ENCODE assay signal across 16 cellular contexts in the genomic region with DNA sequence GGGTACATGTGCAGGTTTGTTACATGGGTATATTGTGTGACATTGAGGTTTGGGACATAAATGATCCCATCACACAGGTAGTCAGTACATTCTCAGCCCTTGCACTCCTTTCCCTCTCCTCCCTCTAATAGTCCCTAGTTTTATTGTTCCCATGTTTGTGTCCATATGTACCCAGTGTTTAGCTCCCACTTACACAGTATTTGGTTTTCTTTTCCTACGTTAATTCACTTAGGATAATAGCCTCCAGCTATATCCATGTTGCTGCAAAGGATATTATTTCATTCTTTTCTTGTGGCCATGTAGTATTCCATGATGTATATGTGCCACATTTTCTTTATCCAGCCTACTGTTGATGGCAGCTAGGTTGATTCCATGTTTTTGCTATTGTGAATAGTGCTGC. TPM values are rescaled to one million over a fixed set of nuclear protein-coding genes. Genes with fewer than 3 reads are reported as not detected.
DNase-seq lines count a peak whose midpoint lies in the region; ATAC-seq and TF ChIP-seq lines count a peak whose summit lies in the region.
"Had no signal": no experiment of that assay in that cellular context is flagged by ENCODE, and none has a peak within 500 bp of the region (broad histone marks: within the 10 kb centered on the region; RNA-seq: fewer than 3 reads in every experiment).

No MANE protein-coding gene starts in this region.

- no peak overlapping the region for H2BK20ac ChIP-seq in H9 (ENCODE audit: low read depth, low read length, poor library complexity, severe bottlenecking)

- H3K14ac ChIP-seq in H9 (ENCODE audit: insufficient read depth, low read length), result no peak overlapping the region

- H3K23ac ChIP-seq in H9 (ENCODE audit: insufficient read length, low read depth, low read length), result no peak overlapping the region

- H2BK5ac ChIP-seq in H9 (ENCODE audit: insufficient read length, low read length), result no peak overlapping the region

- no peak overlapping the region for H3K4me3 ChIP-seq in CD4-positive, CD25-positive, alpha-beta regulatory T cell (ENCODE audit: low read depth, low read length)
- no peak overlapping the region for H3K4me3 ChIP-seq in SK-N-MC
- no peak overlapping the region for H3K4me3 ChIP-seq in naive thymus-derived CD4-positive, alpha-beta T cell (ENCODE audit: low read length)
- H3K4me3 ChIP-seq: BLaER1, HAP-1, SJSA1 had no signal

- POLR2A ChIA-PET in naive thymus-derived CD4-positive, alpha-beta T cell (lab: Charles Lee), result no interaction called here

- peaks cover 0 to 1% (median 0%) of the 10 kb centered on the region in 7 donors for H3K9me3 Mint-ChIP-seq in CD4-positive, CD25-positive, alpha-beta regulatory T cell
- H3K9me3 Mint-ChIP-seq in H9, result no peaks in the 10 kb centered on the region; a peak in 1 of 5 replicates
- H3K9me3 Mint-ChIP-seq in naive thymus-derived CD4-positive, alpha-beta T cell, result no peaks in the 10 kb centered on the region
- H3K9me3 Mint-ChIP-seq: CD8-positive, alpha-beta memory T cell had no signal

- H3K18ac ChIP-seq in H9 (ENCODE audit: insufficient read length, low read depth, low read length), result no peak overlapping the region

- no peak overlapping the region for H3K4me3 Mint-ChIP-seq in CD4-positive, CD25-positive, alpha-beta regulatory T cell
- no peak overlapping the region for H3K4me3 Mint-ChIP-seq in H9
- peak overlapping the region in 1 of 10 donors; percentile 3 for H3K4me3 Mint-ChIP-seq in naive thymus-derived CD4-positive, alpha-beta T cell
- H3K4me3 Mint-ChIP-seq: CD8-positive, alpha-beta memory T cell had no signal

- H4K8ac ChIP-seq in H9 (replicated peaks; ENCODE audit: insufficient read length, low read depth, low read length), result no peak overlapping the region

- no peak overlapping the region for H3K56ac ChIP-seq in H9 (ENCODE audit: insufficient read length, low read depth, low read length)

- no peak overlapping the region for H3K4me2 ChIP-seq in H9 (ENCODE audit: insufficient read depth, insufficient read length, low read length)

- H3K4me1 ChIP-seq in CD4-positive, CD25-positive, alpha-beta regulatory T cell (ENCODE audit: control insufficient read depth, insufficient read depth, low read length, poor library complexity, severe bottlenecking), result peaks cover 23% of the 10 kb centered on the region
- peaks cover 2% of the 10 kb centered on the region; the same call in 1 of the 2 replicates for H3K4me1 ChIP-seq in H9 (ENCODE audit: insufficient read depth, low read length)
- peaks cover 5 to 10% of the 10 kb centered on the region in 2 donors for H3K4me1 ChIP-seq in naive thymus-derived CD4-positive, alpha-beta T cell (ENCODE audit: control insufficient read depth in 2 of 2, insufficient read depth in 2 of 2, low read length in 2 of 2)

- peak overlapping the region in 2 of 3 donors; percentile 48 to 59 for H3K27ac Mint-ChIP-seq in CD4-positive, CD25-positive, alpha-beta regulatory T cell
- peak overlapping the region in 2 of 3 experiments; percentile 6 to 35; a peak in 2 of 7 replicates for H3K27ac Mint-ChIP-seq in H9
- H3K27ac Mint-ChIP-seq in naive thymus-derived CD4-positive, alpha-beta T cell, result peak overlapping the region in 5 of 9 donors; percentile 27 to 86 (median 42)

- H3K27me3 Mint-ChIP-seq in CD4-positive, CD25-positive, alpha-beta regulatory T cell, result no peaks in the 10 kb centered on the region
- H3K27me3 Mint-ChIP-seq in H9 (ENCODE audit: low read depth), result no peaks in the 10 kb centered on the region
- no peaks in the 10 kb centered on the region for H3K27me3 Mint-ChIP-seq in naive thymus-derived CD4-positive, alpha-beta T cell
- H3K27me3 Mint-ChIP-seq: CD8-positive, alpha-beta memory T cell had no signal

- peaks cover 8% of the 10 kb centered on the region for H3K36me3 Mint-ChIP-seq in CD4-positive, CD25-positive, alpha-beta regulatory T cell
- peaks cover 3 to 6% (median 4%) of the 10 kb centered on the region in 3 experiments; a peak in 6 of 7 replicates for H3K36me3 Mint-ChIP-seq in H9 (ENCODE audit: insufficient read depth in 1 of 3, low read depth in 3 of 3)
- H3K36me3 Mint-ChIP-seq in naive thymus-derived CD4-positive, alpha-beta T cell, result peaks cover 0 to 6% (median 2%) of the 10 kb centered on the region in 5 donors

- peaks cover 58% of the 10 kb centered on the region; the same call in 1 of the 2 replicates for H3K79me2 ChIP-seq in H9 (ENCODE audit: insufficient read depth, low read length)

- ATAC-seq in CD4-positive, CD25-positive, alpha-beta regulatory T cell (ENCODE audit: low read depth in 2 of 2), result no peak
- no peak for ATAC-seq in naive thymus-derived CD4-positive, alpha-beta T cell
- ATAC-seq in GM19395 (IDR thresholded peaks at IDR 0.05; ENCODE audit: unreplicated experiment) (no peak), HG02938 (IDR thresholded peaks at IDR 0.05; ENCODE audit: unreplicated experiment) (no peak)

- H3K27me3 ChIP-seq in CD4-positive, CD25-positive, alpha-beta regulatory T cell (ENCODE audit: control insufficient read depth, insufficient read depth, low read length), result no peaks in the 10 kb centered on the region
- H3K27me3 ChIP-seq in H9 (ENCODE audit: insufficient read depth, low read length), result no peaks in the 10 kb centered on the region
- H3K27me3 ChIP-seq in naive thymus-derived CD4-positive, alpha-beta T cell (ENCODE audit: control insufficient read depth in 2 of 2, insufficient read depth in 2 of 2, low read length in 2 of 2), result no peaks in the 10 kb centered on the region
- H3K27me3 ChIP-seq: BLaER1, SJSA1 had no signal

- no peak overlapping the region for H3T11ph ChIP-seq in H9 (ENCODE audit: low read length)

- intact Hi-C loops in naive thymus-derived CD4-positive, alpha-beta T cell (cut with micrococcal nuclease), result no loop called here

- no peak overlapping the region for H4K91ac ChIP-seq in H9 (ENCODE audit: insufficient read length, low read depth, low read length)

- no peak overlapping the region for H2AK5ac ChIP-seq in H9 (ENCODE audit: insufficient read length, low read length)

- no peak overlapping the region for H3K27ac ChIP-seq in CD4-positive, CD25-positive, alpha-beta regulatory T cell (ENCODE audit: insufficient read depth, low read length, poor library complexity, severe bottlenecking)
- no peak overlapping the region for H3K27ac ChIP-seq in H9 (ENCODE audit: insufficient read length, low read depth, low read length)
- H3K27ac ChIP-seq in SK-N-MC, result peak overlapping the region; percentile 50; the same call in 1 of the 2 replicates
- H3K27ac ChIP-seq in naive thymus-derived CD4-positive, alpha-beta T cell (ENCODE audit: low read depth, low read length), result no peak overlapping the region
- H3K27ac ChIP-seq: BLaER1, SJSA1 had no signal

- no peak overlapping the region for H2BK120ac ChIP-seq in H9 (ENCODE audit: low read depth, low read length, poor library complexity, severe bottlenecking)

- no peak for DNase-seq in CD4-positive, CD25-positive, alpha-beta regulatory T cell
- no peak for DNase-seq in H9
- no peak for DNase-seq in SK-N-MC (ENCODE audit: low read depth, low spot score)
- no peak for DNase-seq in naive thymus-derived CD4-positive, alpha-beta T cell
- DNase-seq in mesenteric fat pad (ENCODE audit: low spot score), result no peak
- DNase-seq: CD8-positive, alpha-beta memory T cell; DMS53; NCI-H1105 treated with DMSO at 0.1 percent for 48 hours; NCI-H1694 treated with DMSO at 0.1 percent for 48 hours; NCI-H2227 treated with DMSO at 0.1 percent for 48 hours; NCI-H510A treated with DMSO at 0.1 percent for 48 hours had no signal

- H2BK15ac ChIP-seq in H9 (ENCODE audit: low read depth, low read length), result no peak overlapping the region

- H3K4ac ChIP-seq in H9 (ENCODE audit: low read depth, low read length), result no peak overlapping the region

- no CpG with 5 or more reads among the region's 1 CpG for WGBS in H9 (ENCODE audit: extremely low coverage, insufficient read length, low lambda C conversion rate)

- H3K9ac ChIP-seq in H9 (ENCODE audit: extremely low read depth, insufficient read length, low read length) (no peak overlapping the region), SK-N-MC (ENCODE audit: insufficient read length) (no peak overlapping the region)
- H3K9ac ChIP-seq: BLaER1 had no signal

- H2AFZ ChIP-seq in H9 (ENCODE audit: low read length), result no peak overlapping the region

- H3K23me2 ChIP-seq in H9 (ENCODE audit: insufficient read length, low read depth, low read length, poor library complexity, severe bottlenecking), result no peaks in the 10 kb centered on the region

- H3K36me3 ChIP-seq in CD4-positive, CD25-positive, alpha-beta regulatory T cell (ENCODE audit: control insufficient read depth, insufficient read depth, low read length), result no peaks in the 10 kb centered on the region
- H3K36me3 ChIP-seq in SK-N-MC (ENCODE audit: insufficient read depth, low read length), result peaks cover 38% of the 10 kb centered on the region
- no peaks in the 10 kb centered on the region for H3K36me3 ChIP-seq in naive thymus-derived CD4-positive, alpha-beta T cell (ENCODE audit: control insufficient read depth in 2 of 3, insufficient read depth in 3 of 3, low read length in 3 of 3)
- H3K36me3 ChIP-seq: HAP-1 had no signal

- no peak overlapping the region for H2BK12ac ChIP-seq in H9 (ENCODE audit: insufficient read length, low read depth, low read length)

- H3K4me1 Mint-ChIP-seq in CD4-positive, CD25-positive, alpha-beta regulatory T cell, result peaks cover 40 to 84% (median 70%) of the 10 kb centered on the region in 4 donors
- peaks cover 63 to 69% of the 10 kb centered on the region in 2 experiments for H3K4me1 Mint-ChIP-seq in H9
- peaks cover 48 to 93% (median 87%) of the 10 kb centered on the region in 7 donors for H3K4me1 Mint-ChIP-seq in naive thymus-derived CD4-positive, alpha-beta T cell

- H4K5ac ChIP-seq in H9 (ENCODE audit: insufficient read length, low read depth, low read length), result no peak overlapping the region

- H3K9me3 ChIP-seq in CD4-positive, CD25-positive, alpha-beta regulatory T cell (ENCODE audit: control insufficient read depth in 2 of 2, low read length in 2 of 2), result no peaks in the 10 kb centered on the region
- H3K9me3 ChIP-seq in H9 (ENCODE audit: control insufficient read depth, low read depth, low read length) (no peaks in the 10 kb centered on the region), SK-N-MC (ENCODE audit: low read depth, low read length) (no peaks in the 10 kb centered on the region)
- H3K9me3 ChIP-seq in naive thymus-derived CD4-positive, alpha-beta T cell (ENCODE audit: control insufficient read depth in 2 of 3, low read length in 3 of 3), result no peaks in the 10 kb centered on the region
- H3K9me3 ChIP-seq: HAP-1, SJSA1 had no signal

- TF ChIP-seq CTCF in H9 (conservative IDR thresholded peaks at IDR 0.05), result no peak

- H3K79me1 ChIP-seq in H9 (ENCODE audit: insufficient read depth, low read depth, low read length, poor library complexity, severe bottlenecking), result peaks cover 5% of the 10 kb centered on the region

- CTCF ChIA-PET in naive thymus-derived CD4-positive, alpha-beta T cell (lab: Charles Lee), result no interaction called here

- no peaks in the 10 kb centered on the region for H4K20me1 ChIP-seq in H9 (ENCODE audit: control insufficient read depth, insufficient read depth, insufficient read length)

RNA-seq across cellular contexts. Expression of a gene that starts 27.4 kb away (rescaled TPM):
- total RNA-seq in CD4-positive, CD25-positive, alpha-beta regulatory T cell, result 22.8 TPM
- 10 to 100 TPM in 1 of 4 donors, 1 to 10 TPM in 3; 7.6 to 11.2 (median 8.8) TPM for polyA plus RNA-seq in CD4-positive, CD25-positive, alpha-beta regulatory T cell
- total RNA-seq in H9 (2021) (41.7 and 45.0 TPM in 2 replicates), mesenteric fat pad (14.8 TPM)
- 10 to 100 TPM; 22.8 to 41.9 (median 30.0) TPM for total RNA-seq in naive thymus-derived CD4-positive, alpha-beta T cell
- 1 to 10 TPM; 8.3 to 8.8 TPM for polyA plus RNA-seq in naive thymus-derived CD4-positive, alpha-beta T cell
